In the genomic region with DNA sequence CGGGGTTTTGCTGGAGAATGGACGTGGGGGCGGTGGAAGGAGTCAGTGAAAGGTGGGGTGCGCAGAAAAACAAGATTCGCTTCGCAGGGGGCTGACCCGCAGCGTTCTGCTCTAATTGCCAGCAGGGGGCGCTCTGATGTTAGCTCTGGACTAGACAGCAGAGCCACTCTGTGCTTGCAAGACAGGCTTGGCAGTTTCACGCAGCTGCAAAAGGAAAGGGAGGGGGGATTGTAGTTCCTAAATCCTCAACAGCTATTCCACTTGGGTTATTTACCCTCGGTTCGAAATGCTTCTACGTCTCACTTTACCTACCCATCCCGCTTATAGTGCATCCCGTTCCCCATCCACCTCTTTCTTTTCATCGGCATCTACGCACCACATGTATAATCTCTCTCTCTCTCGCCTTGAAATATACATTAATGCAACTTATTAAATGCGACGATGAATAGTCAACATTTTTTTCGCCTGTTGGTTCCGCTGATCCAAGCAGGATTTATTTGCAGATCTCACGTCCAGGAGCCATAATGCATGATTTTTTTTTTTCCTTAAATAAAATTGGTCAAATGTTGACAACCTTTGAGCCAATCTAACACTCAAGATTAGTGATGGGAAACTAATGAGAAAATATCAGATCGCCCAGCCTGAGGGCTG, we compare ENCODE assay signal across 9 cellular contexts.
DNase-seq lines count a peak whose midpoint lies in the region; ATAC-seq and TF ChIP-seq lines count a peak whose summit lies in the region.
"Had no signal": no experiment of that assay in that cellular context is flagged by ENCODE, and none has a peak within 500 bp of the region (broad histone marks: within the 10 kb centered on the region; RNA-seq: fewer than 3 reads in every experiment).

No MANE protein-coding gene starts in this region.

- H2AFZ ChIP-seq in Karpas-422 (ENCODE audit: low read length) (no peak overlapping the region), neural progenitor cell (replicated peaks) (no peak overlapping the region)

- H4K20me1 ChIP-seq in Karpas-422 (ENCODE audit: insufficient read depth, low read depth, low read length) (peaks cover 4% of the 10 kb centered on the region; the same call in 1 of the 2 replicates), neural progenitor cell (ENCODE audit: low read depth) (peaks cover 72% of the 10 kb centered on the region)

- no peak overlapping the region for H3K4me3 Mint-ChIP-seq in activated T-cell treated with anti-CD3 and anti-CD28 coated beads, Interleukin-2, amount 50 U/mL, for 24 hours
- no peak overlapping the region for H3K4me3 Mint-ChIP-seq in neural progenitor cell
- H3K4me3 Mint-ChIP-seq: activated naive CD8-positive, alpha-beta T cell had no signal

- H3K79me2 ChIP-seq in Karpas-422 (ENCODE audit: low read length) (no peaks in the 10 kb centered on the region), neural progenitor cell (ENCODE audit: low read depth) (no peaks in the 10 kb centered on the region)

- H3K27me3 ChIP-seq in Karpas-422 (ENCODE audit: low read length) (no peaks in the 10 kb centered on the region), neural progenitor cell (peaks cover 100% of the 10 kb centered on the region), thoracic aorta (replicated peaks; ENCODE audit: insufficient read depth) (peaks cover 6% of the 10 kb centered on the region)

- H3K4me1 Mint-ChIP-seq in activated T-cell treated with anti-CD3 and anti-CD28 coated beads, Interleukin-2, amount 50 U/mL, for 24 hours (ENCODE audit: low read depth): peaks cover 12% of the 10 kb centered on the region
- peaks cover 40% of the 10 kb centered on the region for H3K4me1 Mint-ChIP-seq in neural progenitor cell

- peak; percentile 85 for TF ChIP-seq CTCF in fibroblast of villous mesenchyme (IDR thresholded peaks at IDR 0.05; ENCODE audit: insufficient read depth, low read depth, low read length)
- peak; percentile 94 for TF ChIP-seq CTCF in neural progenitor cell (IDR thresholded peaks at IDR 0.05)
- TF ChIP-seq CTCF in thoracic aorta (IDR thresholded peaks at IDR 0.05): peak; percentile 83

- ATAC-seq in GM21576 (IDR thresholded peaks at IDR 0.05; ENCODE audit: unreplicated experiment) (peak; percentile 79), thoracic aorta (ENCODE audit: insufficient number of reproducible peaks, low FRiP score, low read depth) (no peak)

- no peak overlapping the region for H3K9ac ChIP-seq in Karpas-422 (ENCODE audit: low read length)
- no peak overlapping the region for H3K9ac ChIP-seq in neural progenitor cell

- H3K4me3 ChIP-seq in Karpas-422 (ENCODE audit: low read length): no peak overlapping the region; the same call in 1 of the 2 replicates
- peak overlapping the region; percentile 16 for H3K4me3 ChIP-seq in fibroblast of villous mesenchyme (ENCODE audit: low read depth, low read length)
- peak overlapping the region; percentile 26 for H3K4me3 ChIP-seq in neural progenitor cell
- H3K4me3 ChIP-seq in thoracic aorta: peak overlapping the region; percentile 57

- no peak overlapping the region for H3K27ac Mint-ChIP-seq in activated T-cell treated with anti-CD3 and anti-CD28 coated beads, Interleukin-2, amount 50 U/mL, for 24 hours
- no peak overlapping the region for H3K27ac Mint-ChIP-seq in neural progenitor cell
- H3K27ac Mint-ChIP-seq: activated naive CD8-positive, alpha-beta T cell had no signal

- H3K4me1 ChIP-seq in Karpas-422 (ENCODE audit: low read length): peaks cover 28% of the 10 kb centered on the region
- H3K4me1 ChIP-seq in neural progenitor cell: peaks cover 64% of the 10 kb centered on the region
- H3K4me1 ChIP-seq in thoracic aorta (ENCODE audit: control insufficient read depth in 1 of 2, low read depth in 2 of 2): peaks cover 13 to 25% of the 10 kb centered on the region in 2 donors

- H3K9me3 Mint-ChIP-seq in activated T-cell treated with anti-CD3 and anti-CD28 coated beads, Interleukin-2, amount 50 U/mL, for 24 hours: peaks cover 3% of the 10 kb centered on the region
- H3K9me3 Mint-ChIP-seq in neural progenitor cell: no peaks in the 10 kb centered on the region

- H3K9me3 ChIP-seq in Karpas-422 (ENCODE audit: low read length): no peaks in the 10 kb centered on the region
- H3K9me3 ChIP-seq in neural progenitor cell (ENCODE audit: low read depth): no peaks in the 10 kb centered on the region
- H3K9me3 ChIP-seq in thoracic aorta: no peaks in the 10 kb centered on the region

- H3K9me2 ChIP-seq in Karpas-422 (replicated peaks; ENCODE audit: insufficient read depth, low read length): no peaks in the 10 kb centered on the region

- H3F3A ChIP-seq in neural progenitor cell (ENCODE audit: low read depth): peaks cover 37% of the 10 kb centered on the region

- no peaks in the 10 kb centered on the region for H3K36me3 Mint-ChIP-seq in activated T-cell treated with anti-CD3 and anti-CD28 coated beads, Interleukin-2, amount 50 U/mL, for 24 hours (ENCODE audit: low read depth)
- no peaks in the 10 kb centered on the region for H3K36me3 Mint-ChIP-seq in neural progenitor cell

- H3K36me3 ChIP-seq in Karpas-422 (ENCODE audit: insufficient read depth, low read length) (no peaks in the 10 kb centered on the region), neural progenitor cell (no peaks in the 10 kb centered on the region), thoracic aorta (no peaks in the 10 kb centered on the region)

- peak overlapping the region; percentile 57 for H3K4me2 ChIP-seq in Karpas-422 (ENCODE audit: low read depth, low read length, poor library complexity, severe bottlenecking)
- peak overlapping the region; percentile 67 for H3K4me2 ChIP-seq in neural progenitor cell

- DNase-seq in DMS53 (lab: John Stamatoyannopoulos, UW) (peak; percentile 89), Karpas-422 (peak; percentile 96), OCI-M2 (lab: John Stamatoyannopoulos, UW; ENCODE audit: unreplicated experiment) (peak; percentile 42), fibroblast of villous mesenchyme (ENCODE audit: low read depth) (peak; percentile 89), neural progenitor cell (ENCODE audit: low spot score) (peak; percentile 97), thoracic aorta (ENCODE audit: low spot score) (peak; percentile 50)
- DNase-seq in activated T-cell treated with anti-CD3 and anti-CD28 coated beads, Interleukin-2, amount 50 U/mL, for 24 hours: peak; percentile 61

- H3K27me3 Mint-ChIP-seq in activated T-cell treated with anti-CD3 and anti-CD28 coated beads, Interleukin-2, amount 50 U/mL, for 24 hours: peaks cover 99% of the 10 kb centered on the region
- H3K27me3 Mint-ChIP-seq in neural progenitor cell (ENCODE audit: insufficient read depth, low read depth): peaks cover 100% of the 10 kb centered on the region

- no peak overlapping the region for H3K27ac ChIP-seq in Karpas-422 (ENCODE audit: low read length)
- no peak overlapping the region for H3K27ac ChIP-seq in neural progenitor cell
- H3K27ac ChIP-seq in thoracic aorta: no peak overlapping the region

Comparison
In these comparisons a context has a peak if more than half of its experiments do, and no peak if none do; other contexts are left out.
1. DNase-seq: peak in every context shown above with its lines; median percentile 97 in neural progenitor cell; 96 in Karpas-422; 89 in DMS53; 89 in fibroblast of villous mesenchyme; 61 in activated T-cell treated with anti-CD3 and anti-CD28 coated beads, Interleukin-2, amount 50 U/mL, for 24 hours; 50 in thoracic aorta; 42 in OCI-M2.